Comparison of ENCODE assay signal across 31 cellular contexts in the genomic region with DNA sequence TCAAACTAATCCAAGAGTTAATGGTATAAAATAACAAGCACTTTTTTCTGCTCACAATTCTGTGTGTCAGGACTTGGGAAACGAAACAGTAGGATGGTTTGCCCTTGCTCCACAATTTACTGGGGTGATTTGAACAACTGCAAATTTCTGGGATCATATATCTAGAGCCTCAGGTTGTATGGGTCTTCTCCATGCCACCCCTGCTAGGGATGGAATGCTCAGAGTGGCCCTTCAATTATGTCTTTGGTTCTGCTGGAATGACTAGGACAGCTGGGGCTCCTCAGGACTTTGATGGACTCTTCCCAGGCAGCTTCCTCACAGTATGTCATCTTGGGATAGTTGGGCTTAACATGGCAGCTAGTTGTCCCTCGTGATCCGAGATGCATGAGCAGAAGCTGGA.
DNase-seq lines count a peak whose midpoint lies in the region; TF ChIP-seq lines count a peak whose summit lies in the region.
"Had no signal": no experiment of that assay in that cellular context is flagged by ENCODE, and none has a peak within 500 bp of the region (broad histone marks: within the 10 kb centered on the region; RNA-seq: fewer than 3 reads in every experiment).

No MANE protein-coding gene starts in this region.

- H3K4me1 Mint-ChIP-seq in endodermal cell: peaks cover 42% of the 10 kb centered on the region
- no peaks in the 10 kb centered on the region for H3K4me1 Mint-ChIP-seq in activated T-helper 2 cell treated with anti-CD3 and anti-CD28 coated beads, Interferon-gamma antibody, Interleukin-2, Interleukin-4, amounts not matched to agents 10 μg/mL and 5 μg/mL and 100 μg/mL, durations not matched to agents 14 hours and 24 hours and 36 hours (ENCODE audit: low read depth)
- H3K4me1 Mint-ChIP-seq: B cell; CD14-positive monocyte; CD4-positive, alpha-beta memory T cell; CD4-positive, CD25-positive, alpha-beta regulatory T cell; CD8-positive, alpha-beta memory T cell had no signal

- no peaks in the 10 kb centered on the region for H3K9me3 Mint-ChIP-seq in endodermal cell
- H3K9me3 Mint-ChIP-seq in activated T-helper 2 cell treated with anti-CD3 and anti-CD28 coated beads, Interferon-gamma antibody, Interleukin-2, Interleukin-4, amounts not matched to agents 10 μg/mL and 5 μg/mL and 100 μg/mL, durations not matched to agents 14 hours and 24 hours and 36 hours: no peaks in the 10 kb centered on the region

- H3K4me3 ChIP-seq in SJCRH30 (no peak overlapping the region), endodermal cell (ENCODE audit: low read length) (peak overlapping the region; percentile 6)
- H3K4me3 ChIP-seq: A549; BLaER1; BLaER1 treated with 17β-estradiol and CSF1 and Interleukin-3, amounts not matched to agents 10 nM and 100 nM had no signal

- peaks cover 2% of the 10 kb centered on the region for H3K27me3 Mint-ChIP-seq in endodermal cell (ENCODE audit: insufficient read depth)
- H3K27me3 Mint-ChIP-seq in activated T-helper 2 cell treated with anti-CD3 and anti-CD28 coated beads, Interferon-gamma antibody, Interleukin-2, Interleukin-4, amounts not matched to agents 10 μg/mL and 5 μg/mL and 100 μg/mL, durations not matched to agents 14 hours and 24 hours and 36 hours (ENCODE audit: low read depth): no peaks in the 10 kb centered on the region
- H3K27me3 Mint-ChIP-seq: B cell; CD4-positive, alpha-beta memory T cell; CD4-positive, alpha-beta T cell; CD4-positive, CD25-positive, alpha-beta regulatory T cell had no signal

- H3K36me3 Mint-ChIP-seq in endodermal cell (ENCODE audit: low read depth): no peaks in the 10 kb centered on the region
- H3K36me3 Mint-ChIP-seq in activated T-helper 2 cell treated with anti-CD3 and anti-CD28 coated beads, Interferon-gamma antibody, Interleukin-2, Interleukin-4, amounts not matched to agents 10 μg/mL and 5 μg/mL and 100 μg/mL, durations not matched to agents 14 hours and 24 hours and 36 hours (ENCODE audit: low read depth): no peaks in the 10 kb centered on the region
- H3K36me3 Mint-ChIP-seq: CD14-positive monocyte; CD4-positive, alpha-beta memory T cell; CD4-positive, CD25-positive, alpha-beta regulatory T cell; CD8-positive, alpha-beta memory T cell; CD8-positive, alpha-beta T cell had no signal

- H3K9me3 ChIP-seq in SJCRH30 (replicated peaks) (peaks cover 7% of the 10 kb centered on the region; the same call in 1 of the 2 replicates), endodermal cell (ENCODE audit: control insufficient read depth, low read length) (peaks cover 14% of the 10 kb centered on the region)
- H3K9me3 ChIP-seq: A549, BE2C, BLaER1, Caco-2 had no signal

- no peak for TF ChIP-seq CTCF in endodermal cell (conservative IDR thresholded peaks at IDR 0.05)

- H3K36me3 ChIP-seq in SJCRH30: no peaks in the 10 kb centered on the region
- no peaks in the 10 kb centered on the region for H3K36me3 ChIP-seq in endodermal cell (ENCODE audit: control insufficient read depth, insufficient read depth, low read length)
- H3K36me3 ChIP-seq: BE2C; BLaER1; BLaER1 treated with 17β-estradiol and CSF1 and Interleukin-3, amounts not matched to agents 10 nM and 100 nM had no signal

- no peak overlapping the region for H3K9ac ChIP-seq in endodermal cell (ENCODE audit: extremely low read depth, low read length, poor library complexity, severe bottlenecking)
- H3K9ac ChIP-seq: BLaER1; BLaER1 treated with 17β-estradiol and CSF1 and Interleukin-3, amounts not matched to agents 10 nM and 100 nM had no signal

- H3K27me3 ChIP-seq in SJCRH30: no peaks in the 10 kb centered on the region
- no peaks in the 10 kb centered on the region for H3K27me3 ChIP-seq in endodermal cell (ENCODE audit: control insufficient read depth, insufficient read depth, low read length, poor library complexity, severe bottlenecking)
- H3K27me3 ChIP-seq: BE2C; BLaER1; BLaER1 treated with 17β-estradiol and CSF1 and Interleukin-3, amounts not matched to agents 10 nM and 100 nM had no signal

- H3K27ac Mint-ChIP-seq in endodermal cell: no peak overlapping the region
- H3K27ac Mint-ChIP-seq in activated T-helper 2 cell treated with anti-CD3 and anti-CD28 coated beads, Interferon-gamma antibody, Interleukin-2, Interleukin-4, amounts not matched to agents 10 μg/mL and 5 μg/mL and 100 μg/mL, durations not matched to agents 14 hours and 24 hours and 36 hours: no peak overlapping the region
- H3K27ac Mint-ChIP-seq: B cell; CD4-positive, alpha-beta memory T cell; CD4-positive, alpha-beta T cell; CD4-positive, CD25-positive, alpha-beta regulatory T cell; CD8-positive, alpha-beta memory T cell; CD8-positive, alpha-beta T cell had no signal

- 94 to 96% methylated on average over 3 of the region's 3 CpGs for WGBS in endodermal cell (ENCODE audit: insufficient coverage in 1 of 2, insufficient read length in 1 of 2), 2 experiments

- DNase-seq in SJCRH30 (peak; percentile 63 to 81), endodermal cell (no peak), HPDE6-E6E7 (ENCODE audit: extremely low spot score) (no peak)
- DNase-seq in activated T-helper 2 cell treated with anti-CD3 and anti-CD28 coated beads, Interferon-gamma antibody, Interleukin-2, Interleukin-4, amounts not matched to agents 10 μg/mL and 5 μg/mL and 100 μg/mL, durations not matched to agents 14 hours and 24 hours and 36 hours (ENCODE audit: low spot score): no peak
- DNase-seq: 8988T; ACHN; AML-193; BE2C; C1 segment of cervical spinal cord; Caco-2; Calu3; CD4-positive, alpha-beta memory T cell; CD4-positive, alpha-beta T cell; CD4-positive, CD25-positive, alpha-beta regulatory T cell; CD8-positive, alpha-beta memory T cell; CD8-positive, alpha-beta T cell; COR-L47; DMS 273 treated with DMSO at 0.1 percent for 48 hours; DMS153; DMS53; DMS79; DMS79 treated with DMSO at 0.1 percent for 48 hours; DND-41; EL had no signal

- H3K4me1 ChIP-seq in SJCRH30 (peaks cover 35% of the 10 kb centered on the region), endodermal cell (ENCODE audit: control insufficient read depth, insufficient read depth, low read length) (peaks cover 11% of the 10 kb centered on the region)
- H3K4me1 ChIP-seq: A549; BE2C; BLaER1; BLaER1 treated with 17β-estradiol and CSF1 and Interleukin-3, amounts not matched to agents 10 nM and 100 nM; Caco-2 had no signal

- no peak overlapping the region for H3K4me3 Mint-ChIP-seq in endodermal cell
- no peak overlapping the region for H3K4me3 Mint-ChIP-seq in activated T-helper 2 cell treated with anti-CD3 and anti-CD28 coated beads, Interferon-gamma antibody, Interleukin-2, Interleukin-4, amounts not matched to agents 10 μg/mL and 5 μg/mL and 100 μg/mL, durations not matched to agents 14 hours and 24 hours and 36 hours (ENCODE audit: low read depth)
- H3K4me3 Mint-ChIP-seq: B cell; CD14-positive monocyte; CD4-positive, alpha-beta memory T cell; CD4-positive, alpha-beta T cell; CD4-positive, CD25-positive, alpha-beta regulatory T cell; CD8-positive, alpha-beta memory T cell; CD8-positive, alpha-beta T cell had no signal

- intact Hi-C loops in activated T-helper 2 cell treated with anti-CD3 and anti-CD28 coated beads, Interferon-gamma antibody, Interleukin-2, Interleukin-4, amounts not matched to agents 10 μg/mL and 5 μg/mL and 100 μg/mL, durations not matched to agents 14 hours and 24 hours and 36 hours (cut with micrococcal nuclease): no loop called here

- H3K27ac ChIP-seq in SJCRH30 (peak overlapping the region; percentile 26; the same call in 1 of the 2 replicates), endodermal cell (ENCODE audit: low read depth, low read length) (no peak overlapping the region)
- H3K27ac ChIP-seq: 22Rv1; A549; BLaER1; BLaER1 treated with 17β-estradiol and CSF1 and Interleukin-3, amounts not matched to agents 10 nM and 100 nM; C4-2B had no signal

Comparison
In these comparisons a context has a peak if more than half of its experiments do, and no peak if none do; other contexts are left out.
1. DNase-seq: peak in SJCRH30 (2 of 2); none in endodermal cell (single experiment), activated T-helper 2 cell treated with anti-CD3 and anti-CD28 coated beads, Interferon-gamma antibody, Interleukin-2, Interleukin-4, amounts not matched to agents 10 μg/mL and 5 μg/mL and 100 μg/mL, durations not matched to agents 14 hours and 24 hours and 36 hours (single experiment) and HPDE6-E6E7 (single experiment).